ENCODE assay signal across 12 cellular contexts in the genomic region with DNA sequence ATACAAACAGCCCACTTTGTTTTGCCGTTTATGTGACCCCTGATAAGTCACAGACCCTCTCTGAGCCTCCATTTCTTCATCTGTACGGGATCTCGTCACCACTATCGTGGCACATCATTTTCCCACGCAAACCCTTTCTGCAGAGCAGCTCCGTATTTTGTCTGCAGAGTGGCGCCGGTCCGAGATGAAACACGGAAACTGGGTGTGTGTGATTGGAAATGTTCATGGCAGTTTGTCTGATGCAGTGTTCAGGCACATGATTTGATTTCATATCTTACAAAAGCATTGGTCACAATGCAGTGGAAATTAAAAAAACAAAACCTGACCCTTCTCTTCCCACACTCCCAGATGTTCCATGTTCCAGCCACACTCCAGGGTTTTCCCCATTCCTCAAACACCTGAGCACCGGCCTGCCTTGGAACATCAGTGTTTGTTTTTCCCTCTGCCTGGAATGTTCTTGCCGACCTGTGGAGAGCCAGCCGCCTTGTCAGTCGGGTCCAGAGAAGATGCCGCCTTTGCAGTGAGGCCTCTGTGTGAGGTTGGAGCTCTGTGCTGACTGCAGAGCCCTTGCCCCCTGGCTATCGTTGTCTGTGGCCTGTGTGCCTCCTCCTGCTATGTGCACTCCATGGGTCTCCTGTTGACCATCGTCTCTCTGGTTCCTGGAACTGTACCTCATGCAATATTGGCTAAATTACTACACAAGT.
"Had no signal": no experiment of that assay in that cellular context is flagged by ENCODE, and none has a peak within 500 bp of the region (broad histone marks: within the 10 kb centered on the region; RNA-seq: fewer than 3 reads in every experiment).

No MANE protein-coding gene starts in this region.

- H3K36me3 Mint-ChIP-seq: activated naive CD4-positive, alpha-beta T cell treated with anti-CD3 and anti-CD28 coated beads, Interleukin-2, amount 50 U/mL, for 72 hours had no signal

- H3K27ac Mint-ChIP-seq: activated B cell treated with CpG ODN at 0.5 μM for 24 hours; activated CD4-positive, alpha-beta T cell treated with anti-CD3 and anti-CD28 coated beads, Interleukin-2, amount 10 ng/mL, durations not matched to agents 24 days and 14 days; activated naive CD4-positive, alpha-beta T cell treated with anti-CD3 and anti-CD28 coated beads, Interleukin-2, amount 50 U/mL, for 72 hours; activated T-helper 17 cell treated with anti-CD3 and anti-CD28 coated beads, Interleukin-2, amount 50 U/mL, for 72 hours; mesothelial cell of epicardium; stimulated activated naive CD8-positive, alpha-beta T cell treated with anti-CD3 and anti-CD28 coated beads, Interleukin-15, Interleukin-2, amounts not matched to agents 100 ng/mL and 50 ng/mL, for 24 hours; T-helper 17 cell had no signal

- H3K4me1 ChIP-seq: sigmoid colon had no signal

- H3K27me3 Mint-ChIP-seq: activated B cell treated with CpG ODN at 0.5 μM for 24 hours; activated CD4-positive, alpha-beta T cell treated with anti-CD3 and anti-CD28 coated beads, Interleukin-2, amount 10 ng/mL, durations not matched to agents 24 days and 14 days; activated T-helper 17 cell treated with anti-CD3 and anti-CD28 coated beads, Interleukin-2, amount 50 U/mL, for 72 hours; stimulated activated naive CD8-positive, alpha-beta T cell treated with anti-CD3 and anti-CD28 coated beads, Interleukin-15, Interleukin-2, amounts not matched to agents 100 ng/mL and 50 ng/mL, for 24 hours; T-helper 17 cell had no signal

- H3K4me3 Mint-ChIP-seq: activated B cell treated with CpG ODN at 0.5 μM for 24 hours; activated CD4-positive, alpha-beta T cell treated with anti-CD3 and anti-CD28 coated beads, Interleukin-2, amount 10 ng/mL, durations not matched to agents 24 days and 14 days; activated T-helper 17 cell treated with anti-CD3 and anti-CD28 coated beads, Interleukin-2, amount 50 U/mL, for 72 hours; mesothelial cell of epicardium; stimulated activated naive CD8-positive, alpha-beta T cell treated with anti-CD3 and anti-CD28 coated beads, Interleukin-15, Interleukin-2, amounts not matched to agents 100 ng/mL and 50 ng/mL, for 24 hours; T-helper 17 cell had no signal

- ATAC-seq: activated naive CD4-positive, alpha-beta T cell treated with anti-CD3 and anti-CD28 coated beads, Interleukin-2, amount 50 U/mL, for 72 hours; activated T-helper 17 cell treated with anti-CD3 and anti-CD28 coated beads, Interleukin-2, amount 50 U/mL, for 72 hours; psoas muscle; T-helper 17 cell had no signal

- H3K4me3 ChIP-seq: psoas muscle, sigmoid colon had no signal

- H3K9me3 Mint-ChIP-seq: activated B cell treated with CpG ODN at 0.5 μM for 24 hours; activated CD4-positive, alpha-beta T cell treated with anti-CD3 and anti-CD28 coated beads, Interleukin-2, amount 10 ng/mL, durations not matched to agents 24 days and 14 days; activated naive CD4-positive, alpha-beta T cell treated with anti-CD3 and anti-CD28 coated beads, Interleukin-2, amount 50 U/mL, for 72 hours; activated T-helper 17 cell treated with anti-CD3 and anti-CD28 coated beads, Interleukin-2, amount 50 U/mL, for 72 hours; stimulated activated naive CD8-positive, alpha-beta T cell treated with anti-CD3 and anti-CD28 coated beads, Interleukin-15, Interleukin-2, amounts not matched to agents 100 ng/mL and 50 ng/mL, for 24 hours had no signal

- H3K27me3 ChIP-seq: sigmoid colon had no signal

- DNase-seq: activated B cell treated with CpG ODN at 0.5 μM for 24 hours; activated CD4-positive, alpha-beta T cell treated with anti-CD3 and anti-CD28 coated beads, Interleukin-2, amount 10 ng/mL, durations not matched to agents 24 days and 14 days; activated T-cell treated with anti-CD3 and anti-CD28 coated beads for 4 hours; foreskin melanocyte; psoas muscle; stimulated activated CD4-positive, alpha-beta T cell treated with anti-CD3 and anti-CD28 coated beads, Interleukin-4, amount 100 ng/mL, for 1 hour; T-helper 17 cell had no signal

- H3K4me1 Mint-ChIP-seq: activated B cell treated with CpG ODN at 0.5 μM for 24 hours; activated CD4-positive, alpha-beta T cell treated with anti-CD3 and anti-CD28 coated beads, Interleukin-2, amount 10 ng/mL, durations not matched to agents 24 days and 14 days; activated T-helper 17 cell treated with anti-CD3 and anti-CD28 coated beads, Interleukin-2, amount 50 U/mL, for 72 hours; mesothelial cell of epicardium; T-helper 17 cell had no signal

- H3K9me3 ChIP-seq: psoas muscle, sigmoid colon had no signal
